Comparison of ENCODE assay signal across 8 cellular contexts in the genomic region with DNA sequence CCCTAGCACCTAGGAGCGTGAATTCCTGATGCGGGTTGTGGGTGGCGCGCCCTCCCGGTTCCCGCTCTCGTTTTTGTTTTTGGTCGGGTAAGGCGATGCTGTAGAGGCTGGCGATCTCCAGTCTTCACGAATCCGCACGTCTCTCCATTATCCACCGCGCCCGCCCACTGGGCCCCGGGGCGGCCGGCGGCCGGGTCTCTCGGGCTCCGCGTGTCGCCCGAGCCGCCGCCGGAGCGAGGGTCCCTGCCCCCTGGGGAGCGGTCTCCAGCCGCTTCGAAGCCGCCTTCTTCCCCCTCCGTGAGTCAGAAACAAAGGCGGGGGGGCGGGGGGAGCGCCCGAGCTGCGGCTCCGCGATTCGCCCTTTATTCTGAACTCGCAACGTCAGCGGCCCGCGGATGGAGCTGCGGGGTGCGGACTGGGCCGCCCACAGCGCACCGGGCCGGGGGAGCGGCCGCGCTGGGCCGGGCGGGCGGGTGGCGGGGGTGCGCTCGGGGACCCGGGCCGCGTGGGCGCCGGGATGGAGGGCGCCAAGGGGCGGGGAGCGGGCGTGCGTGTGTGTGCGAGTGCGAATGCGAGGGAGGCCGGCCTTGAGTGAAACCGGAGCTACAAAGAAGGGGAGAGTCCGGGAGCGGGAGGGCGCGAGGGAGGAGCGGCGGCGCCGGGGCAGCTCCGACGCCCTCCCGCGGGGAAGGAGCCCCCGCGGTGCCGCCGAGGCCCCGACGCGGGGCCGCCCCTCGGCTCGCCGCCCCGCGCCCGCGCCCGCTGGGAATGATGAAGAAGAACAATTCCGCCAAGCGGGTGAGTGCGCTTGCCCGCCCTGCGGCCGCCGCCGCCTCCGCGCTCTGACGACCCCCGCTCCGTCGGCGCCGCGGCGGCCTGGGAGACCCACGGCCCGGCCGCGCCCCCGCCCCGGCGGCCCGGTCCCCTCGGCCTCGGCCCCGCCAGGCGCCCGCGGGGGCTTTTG. TPM values are rescaled to one million over a fixed set of nuclear protein-coding genes. Genes with fewer than 3 reads are reported as not detected.
DNase-seq lines count a peak whose midpoint lies in the region; ATAC-seq and TF ChIP-seq lines count a peak whose summit lies in the region.

A gene with protein sequence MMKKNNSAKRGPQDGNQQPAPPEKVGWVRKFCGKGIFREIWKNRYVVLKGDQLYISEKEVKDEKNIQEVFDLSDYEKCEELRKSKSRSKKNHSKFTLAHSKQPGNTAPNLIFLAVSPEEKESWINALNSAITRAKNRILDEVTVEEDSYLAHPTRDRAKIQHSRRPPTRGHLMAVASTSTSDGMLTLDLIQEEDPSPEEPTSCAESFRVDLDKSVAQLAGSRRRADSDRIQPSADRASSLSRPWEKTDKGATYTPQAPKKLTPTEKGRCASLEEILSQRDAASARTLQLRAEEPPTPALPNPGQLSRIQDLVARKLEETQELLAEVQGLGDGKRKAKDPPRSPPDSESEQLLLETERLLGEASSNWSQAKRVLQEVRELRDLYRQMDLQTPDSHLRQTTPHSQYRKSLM (plus strand): TSS at position 427 of the 964 bp plus-strand sequence. CDS start 342 bp downstream, at position 769.

- peaks cover 70% of the 10 kb centered on the region for H3K4me1 Mint-ChIP-seq in brain

- peak within 1 kb of the TSS; percentile 44 for H3K27ac ChIP-seq in iPS-18a (ENCODE audit: low read length)
- peak within 1 kb of the TSS; percentile 78 to 99 (median 91) for H3K27ac ChIP-seq in skin epidermis

- peaks cover 42% of the 10 kb centered on the region for H3K36me3 Mint-ChIP-seq in brain

- H3K4me3 ChIP-seq in iPS-18a (ENCODE audit: low read length) (peak within 1 kb of the TSS; percentile 88), skin epidermis (peak within 1 kb of the TSS; percentile 63 to 96 (median 68))

- ATAC-seq in GM21528 (IDR thresholded peaks at IDR 0.05; ENCODE audit: low FRiP score, unreplicated experiment) = peak; percentile 42

- peaks cover 10% of the 10 kb centered on the region for H3K27me3 ChIP-seq in iPS-18a (ENCODE audit: control insufficient read depth, insufficient read depth, low read length)

- peak within 1 kb of the TSS; percentile 97 to 99 (median 98) for H3K4me3 Mint-ChIP-seq in brain

- H3K27me3 Mint-ChIP-seq in brain = peaks cover 8% of the 10 kb centered on the region

- H3K27ac Mint-ChIP-seq in brain = peak within 1 kb of the TSS; percentile 99 to 100 (median 99)

- peaks cover 15% of the 10 kb centered on the region for H3K4me1 ChIP-seq in iPS-18a (ENCODE audit: control insufficient read depth, low read depth, low read length)

- H3K9ac ChIP-seq in iPS-18a (ENCODE audit: low read length) = peak within 1 kb of the TSS; percentile 84

- H3K36me3 ChIP-seq in iPS-18a (ENCODE audit: control insufficient read depth, low read depth, low read length) = peaks cover 21% of the 10 kb centered on the region

- TF ChIP-seq CTCF in brain (conservative IDR thresholded peaks at IDR 0.05) = no peak

- H3K9me3 Mint-ChIP-seq in brain = peaks cover 0 to 3% (median 0%) of the 10 kb centered on the region in 5 experiments

- peak; percentile 81 for DNase-seq in COLO668 (lab: John Stamatoyannopoulos, UW; ENCODE audit: unreplicated experiment)
- DNase-seq in NCI-H1048 (lab: John Stamatoyannopoulos, UW) = peak; percentile 76
- DNase-seq in UCSD-AML1 (lab: John Stamatoyannopoulos, UW; ENCODE audit: unreplicated experiment) = peak; percentile 74
- no peak for DNase-seq in OCI-M2 (lab: John Stamatoyannopoulos, UW; ENCODE audit: unreplicated experiment)

- H3K9me3 ChIP-seq in iPS-18a (ENCODE audit: control insufficient read depth, low read depth, low read length) = no peaks in the 10 kb centered on the region

RNA-seq across cellular contexts. Expression of the gene that starts here (rescaled TPM):
- polyA plus RNA-seq in brain (ENCODE audit: insufficient read depth, low read depth, low replicate concordance) = 84.5 TPM
